ENCODE assay signal across 22 cellular contexts in genomic region chr3:127171721-127172120, GRCh38. TPM values are rescaled to one million over a fixed set of nuclear protein-coding genes. Genes with fewer than 3 reads are reported as not detected.
"Had no signal": no experiment of that assay in that cellular context is flagged by ENCODE, and none has a peak within 500 bp of the region (broad histone marks: within the 10 kb centered on the region; RNA-seq: fewer than 3 reads in every experiment).

No MANE protein-coding gene starts in this region.

- H3K27ac Mint-ChIP-seq: activated CD8-positive, alpha-beta memory T cell treated with anti-CD3 and anti-CD28 coated beads, Interleukin-2, amount 10 ng/mL, durations not matched to agents 7 days and 5 days; activated naive CD8-positive, alpha-beta T cell treated with anti-CD3 and anti-CD28 coated beads, Interleukin-2, amount 10 ng/mL, durations not matched to agents 7 days and 5 days; activated T-helper 17 cell treated with anti-CD3 and anti-CD28 coated beads, Interleukin-2, amount 50 U/mL, for 72 hours; T-helper 1 cell treated with Interleukin-12 subunit alpha and Interleukin-12 subunit beta and Interleukin-4 antibody, amounts not matched to agents 30 μg/mL and 1 μg/mL, for 36 hours; WTC11 had no signal

- H3K27me3 Mint-ChIP-seq: activated CD4-positive, alpha-beta T cell treated with anti-CD3 and anti-CD28 coated beads, Interleukin-2, amount 10 ng/mL, durations not matched to agents 24 days and 14 days; activated naive CD8-positive, alpha-beta T cell treated with anti-CD3 and anti-CD28 coated beads, Interleukin-2, amount 10 ng/mL, durations not matched to agents 7 days and 5 days had no signal

- H3K4me3 Mint-ChIP-seq: activated CD4-positive, alpha-beta T cell treated with anti-CD3 and anti-CD28 coated beads, Interleukin-2, amount 10 ng/mL, durations not matched to agents 24 days and 14 days; activated CD8-positive, alpha-beta memory T cell treated with anti-CD3 and anti-CD28 coated beads, Interleukin-2, amount 10 ng/mL, durations not matched to agents 7 days and 5 days; activated naive CD8-positive, alpha-beta T cell treated with anti-CD3 and anti-CD28 coated beads, Interleukin-2, amount 10 ng/mL, durations not matched to agents 7 days and 5 days; activated T-helper 17 cell treated with anti-CD3 and anti-CD28 coated beads, Interleukin-2, amount 50 U/mL, for 72 hours; T-helper 1 cell treated with Interleukin-12 subunit alpha and Interleukin-12 subunit beta and Interleukin-4 antibody, amounts not matched to agents 30 μg/mL and 1 μg/mL, for 36 hours; WTC11 had no signal

- H3K36me3 ChIP-seq: adrenal gland had no signal

- H3K4me1 ChIP-seq: adrenal gland had no signal

- H3K4me1 Mint-ChIP-seq: activated CD4-positive, alpha-beta T cell treated with anti-CD3 and anti-CD28 coated beads, Interleukin-2, amount 10 ng/mL, durations not matched to agents 24 days and 14 days; activated CD8-positive, alpha-beta memory T cell treated with anti-CD3 and anti-CD28 coated beads, Interleukin-2, amount 10 ng/mL, durations not matched to agents 7 days and 5 days; activated T-helper 17 cell treated with anti-CD3 and anti-CD28 coated beads, Interleukin-2, amount 50 U/mL, for 72 hours had no signal

- H3K36me3 Mint-ChIP-seq: activated CD8-positive, alpha-beta memory T cell treated with anti-CD3 and anti-CD28 coated beads, Interleukin-2, amount 10 ng/mL, durations not matched to agents 7 days and 5 days; activated naive CD8-positive, alpha-beta T cell treated with anti-CD3 and anti-CD28 coated beads, Interleukin-2, amount 10 ng/mL, durations not matched to agents 7 days and 5 days; WTC11 had no signal

- DNase-seq: activated CD4-positive, alpha-beta T cell treated with anti-CD3 and anti-CD28 coated beads, Interleukin-2, amount 10 ng/mL, durations not matched to agents 24 days and 14 days; activated CD4-positive, alpha-beta T cell treated with anti-CD3 and anti-CD28 coated beads, Interleukin-2, amount 50 U/mL, for 48 hours; activated CD4-positive, CD25-positive, alpha-beta regulatory T cell treated with anti-CD3 and anti-CD28 coated beads, Interleukin-2, amount 50 U/mL, for 72 hours; activated CD8-positive, alpha-beta memory T cell treated with anti-CD3 and anti-CD28 coated beads, Interleukin-2, amount 10 ng/mL, durations not matched to agents 7 days and 5 days; activated naive CD4-positive, alpha-beta T cell treated with anti-CD3 and anti-CD28 coated beads, Interleukin-2, amount 50 U/mL, for 16 hours; activated naive CD8-positive, alpha-beta T cell treated with anti-CD3 and anti-CD28 coated beads, Interleukin-2, amount 10 ng/mL, durations not matched to agents 7 days and 5 days; activated T-cell treated with anti-CD3 and anti-CD28 coated beads, Interleukin-2, amount 50 U/mL, for 48 hours; MM.1S; NCI-H1105 treated with DMSO at 0.1 percent for 48 hours; NCI-H1436 treated with DMSO at 0.1 percent for 48 hours; NCI-H187; NCI-H2081; NCI-H510A treated with DMSO at 0.1 percent for 48 hours; NK-92 treated with Interleukin-12 subunit alpha and Interleukin-12 subunit beta, amount 100 ng/mL, for 24 hours; OCI-M1; RPMI8226 had no signal

- H3K9me3 ChIP-seq: adrenal gland had no signal

- ATAC-seq: activated CD8-positive, alpha-beta memory T cell treated with anti-CD3 and anti-CD28 coated beads, Interleukin-2, amount 10 ng/mL, durations not matched to agents 7 days and 5 days; activated T-helper 17 cell treated with anti-CD3 and anti-CD28 coated beads, Interleukin-2, amount 50 U/mL, for 72 hours; Panc1; Right ventricle myocardium inferior; WTC11 had no signal

- H3K4me3 ChIP-seq: adrenal gland had no signal

- H3K9me3 Mint-ChIP-seq: activated CD4-positive, alpha-beta T cell treated with anti-CD3 and anti-CD28 coated beads, Interleukin-2, amount 10 ng/mL, durations not matched to agents 24 days and 14 days; activated naive CD8-positive, alpha-beta T cell treated with anti-CD3 and anti-CD28 coated beads, Interleukin-2, amount 10 ng/mL, durations not matched to agents 7 days and 5 days; activated T-helper 17 cell treated with anti-CD3 and anti-CD28 coated beads, Interleukin-2, amount 50 U/mL, for 72 hours; T-helper 1 cell treated with Interleukin-12 subunit alpha and Interleukin-12 subunit beta and Interleukin-4 antibody, amounts not matched to agents 30 μg/mL and 1 μg/mL, for 36 hours had no signal

RNA-seq across cellular contexts. Expression of gene PRR23E, which starts 21.2 kb away (rescaled TPM):
- total RNA-seq: activated CD4-positive, alpha-beta T cell treated with anti-CD3 and anti-CD28 coated beads, Interleukin-2, amount 10 ng/mL, durations not matched to agents 24 days and 14 days; activated CD8-positive, alpha-beta memory T cell treated with anti-CD3 and anti-CD28 coated beads, Interleukin-2, amount 10 ng/mL, durations not matched to agents 7 days and 5 days; activated naive CD8-positive, alpha-beta T cell treated with anti-CD3 and anti-CD28 coated beads, Interleukin-2, amount 10 ng/mL, durations not matched to agents 7 days and 5 days; activated T-helper 17 cell treated with anti-CD3 and anti-CD28 coated beads, Interleukin-2, amount 50 U/mL, for 72 hours; adrenal gland; Right ventricle myocardium inferior; WTC11 had no signal
- polyA plus RNA-seq: adrenal gland had no signal
